ENCODE assay signal across 27 cellular contexts in genomic region chr1:48547521-48547920, GRCh38.
"Had no signal": no experiment of that assay in that cellular context is flagged by ENCODE, and none has a peak within 500 bp of the region (broad histone marks: within the 10 kb centered on the region; RNA-seq: fewer than 3 reads in every experiment).

No MANE protein-coding gene starts in this region.

- DNase-seq: kidney glomerular epithelial cell; left colon; left lung; lower lobe of right lung; mammary epithelial cell; mesenchymal stem cell; naive thymus-derived CD8-positive, alpha-beta T cell; nucleus accumbens; pancreas; posterior cingulate gyrus; retina; right cardiac atrium; stimulated activated CD4-positive, alpha-beta T cell treated with anti-CD3 and anti-CD28 coated beads, Interleukin-1b, Interleukin-23, amount 100 ng/mL, for 48 hours; stimulated activated CD4-positive, alpha-beta T cell treated with anti-CD3 and anti-CD28 coated beads, Interleukin-2, amount 100 ng/mL, for 48 hours; stimulated activated CD4-positive, alpha-beta T cell treated with anti-CD3 and anti-CD28 coated beads, Interleukin-4, amount 100 ng/mL, for 4 hours; stimulated activated CD8-positive, alpha-beta memory T cell treated with anti-CD3 and anti-CD28 coated beads, Interleukin-4, amount 100 ng/mL, for 48 hours; stimulated activated naive CD8-positive, alpha-beta T cell treated with anti-CD3 and anti-CD28 coated beads, Interleukin-15, Interleukin-2, amounts not matched to agents 100 U/mL and 50 U/mL, for 24 hours; stomach; testis; thyroid gland; transverse colon; upper lobe of left lung had no signal

- H3K4me2 ChIP-seq: smooth muscle cell had no signal

- H3K27ac ChIP-seq: left lung, lower lobe of right lung, pancreas, prostate gland, stomach, testis, thyroid gland, transverse colon, upper lobe of left lung, vagina had no signal

- H3K4me1 ChIP-seq: left lung, lower lobe of right lung, pancreas, prostate gland, stomach, testis, transverse colon, upper lobe of left lung, vagina had no signal

- FAIRE-seq: keratinocyte, pancreas had no signal

- H3K9me3 ChIP-seq: left lung, lower lobe of right lung, pancreas, prostate gland, stomach, testis, thyroid gland, transverse colon, upper lobe of left lung, vagina had no signal

- H3K36me3 ChIP-seq: left lung, lower lobe of right lung, pancreas, prostate gland, stomach, thyroid gland, transverse colon, upper lobe of left lung, vagina had no signal

- H3K27me3 ChIP-seq: left lung, pancreas, stomach, testis, thyroid gland, transverse colon, upper lobe of left lung, vagina had no signal

- ATAC-seq: left colon; left lung; lower lobe of right lung; naive thymus-derived CD8-positive, alpha-beta T cell; pancreas; right cardiac atrium; stimulated activated memory B cell treated with anti-CD40 and anti-IgM and Interleukin-4, amounts not matched to agents 10 μg/mL and 1 μg/mL and 100 μg/mL, for 72 hours; stimulated activated naive CD8-positive, alpha-beta T cell treated with anti-CD3 and anti-CD28 coated beads, Interleukin-15, Interleukin-2, amounts not matched to agents 100 U/mL and 50 U/mL, for 24 hours had no signal

- H3K4me3 ChIP-seq: left lung, lower lobe of right lung, pancreas, prostate gland, smooth muscle cell, stomach, testis, thyroid gland, transverse colon, upper lobe of left lung, vagina had no signal
